In genomic region chr20:18566892-18567738, GRCh38 we compare ENCODE assay signal across 1 cellular context.
TF ChIP-seq lines count a peak whose summit lies in the region.

SMIM26 (plus strand) TSS chr20:18567432; CDS start chr20:18567479, 47 bp downstream.

TF ChIP-seq in HepG2, 621 proteins besides CTCF, POLR2A, EP300 and RAD21 (continued from another document and continues in another):
- TF ChIP-seq ZBTB3 (CRISPR knock-in tag; IDR thresholded peaks at IDR 0.05; ENCODE audit: borderline replicate concordance, low read depth) (no peak), ZNF18 (CRISPR knock-in tag; IDR thresholded peaks at IDR 0.05; ENCODE audit: insufficient replicate concordance) (no peak), ZNF562 (CRISPR knock-in tag; IDR thresholded peaks at IDR 0.05; ENCODE audit: borderline replicate concordance) (no peak), SMAD9 (CRISPR knock-in tag; IDR thresholded peaks at IDR 0.05) (peak; percentile 37; the same call in 1 of the 2 replicates), DPF2 (CRISPR knock-in tag; IDR thresholded peaks at IDR 0.05; ENCODE audit: borderline replicate concordance, low read depth) (no peak), ZNF567 (CRISPR knock-in tag; IDR thresholded peaks at IDR 0.05; ENCODE audit: borderline replicate concordance) (peak; percentile 83; the same call in 1 of the 2 replicates), TGIF2 (CRISPR knock-in tag; IDR thresholded peaks at IDR 0.05) (no peak), ZNF557 (CRISPR knock-in tag; IDR thresholded peaks at IDR 0.05) (peak; percentile 69; the same call in 1 of the 2 replicates), SP4 (CRISPR knock-in tag; IDR thresholded peaks at IDR 0.05) (peak; percentile 95), ZBTB21 (CRISPR knock-in tag; IDR thresholded peaks at IDR 0.05) (peak; percentile 15), ZNF460 (CRISPR knock-in tag; IDR thresholded peaks at IDR 0.05; ENCODE audit: borderline replicate concordance) (no peak), ZNF292 (CRISPR knock-in tag; IDR thresholded peaks at IDR 0.05; ENCODE audit: borderline replicate concordance, low read depth) (peak; percentile 65; the same call in 1 of the 2 replicates), RFXANK (CRISPR knock-in tag; IDR thresholded peaks at IDR 0.05) (peak; percentile 60; the same call in 1 of the 2 replicates), ISX (CRISPR knock-in tag; conservative IDR thresholded peaks at IDR 0.05) (peak; percentile 63), ZNF713 (CRISPR knock-in tag; IDR thresholded peaks at IDR 0.05) (0 out of 2 replicates have a peak, but pooled peaks have one; percentile 75), ZNF44 (CRISPR knock-in tag; IDR thresholded peaks at IDR 0.05) (peak; percentile 97), FOXA1 (IDR thresholded peaks at IDR 0.05) (no peak), FOXA1 (CRISPR knock-in tag; IDR thresholded peaks at IDR 0.05) (no peak), ARID2 (CRISPR knock-in tag; IDR thresholded peaks at IDR 0.05; ENCODE audit: borderline replicate concordance) (0 out of 2 replicates have a peak, but pooled peaks have one; percentile 44), CENPBD1 (CRISPR knock-in tag; IDR thresholded peaks at IDR 0.05; ENCODE audit: borderline replicate concordance, low read depth) (no peak), NONO (IDR thresholded peaks at IDR 0.05) (no peak), NONO (CRISPR knock-in tag; conservative IDR thresholded peaks at IDR 0.05) (peak; percentile 90), RBFOX2 (IDR thresholded peaks at IDR 0.05; ENCODE audit: low read depth, low read length) (peak; percentile 97), ZFP41 (CRISPR knock-in tag; IDR thresholded peaks at IDR 0.05; ENCODE audit: borderline replicate concordance) (0 out of 2 replicates have a peak, but pooled peaks have one; percentile 93), TOPORS (CRISPR knock-in tag; IDR thresholded peaks at IDR 0.05) (peak; percentile 23; the same call in 1 of the 2 replicates)
- TF ChIP-seq, protein P1, sequence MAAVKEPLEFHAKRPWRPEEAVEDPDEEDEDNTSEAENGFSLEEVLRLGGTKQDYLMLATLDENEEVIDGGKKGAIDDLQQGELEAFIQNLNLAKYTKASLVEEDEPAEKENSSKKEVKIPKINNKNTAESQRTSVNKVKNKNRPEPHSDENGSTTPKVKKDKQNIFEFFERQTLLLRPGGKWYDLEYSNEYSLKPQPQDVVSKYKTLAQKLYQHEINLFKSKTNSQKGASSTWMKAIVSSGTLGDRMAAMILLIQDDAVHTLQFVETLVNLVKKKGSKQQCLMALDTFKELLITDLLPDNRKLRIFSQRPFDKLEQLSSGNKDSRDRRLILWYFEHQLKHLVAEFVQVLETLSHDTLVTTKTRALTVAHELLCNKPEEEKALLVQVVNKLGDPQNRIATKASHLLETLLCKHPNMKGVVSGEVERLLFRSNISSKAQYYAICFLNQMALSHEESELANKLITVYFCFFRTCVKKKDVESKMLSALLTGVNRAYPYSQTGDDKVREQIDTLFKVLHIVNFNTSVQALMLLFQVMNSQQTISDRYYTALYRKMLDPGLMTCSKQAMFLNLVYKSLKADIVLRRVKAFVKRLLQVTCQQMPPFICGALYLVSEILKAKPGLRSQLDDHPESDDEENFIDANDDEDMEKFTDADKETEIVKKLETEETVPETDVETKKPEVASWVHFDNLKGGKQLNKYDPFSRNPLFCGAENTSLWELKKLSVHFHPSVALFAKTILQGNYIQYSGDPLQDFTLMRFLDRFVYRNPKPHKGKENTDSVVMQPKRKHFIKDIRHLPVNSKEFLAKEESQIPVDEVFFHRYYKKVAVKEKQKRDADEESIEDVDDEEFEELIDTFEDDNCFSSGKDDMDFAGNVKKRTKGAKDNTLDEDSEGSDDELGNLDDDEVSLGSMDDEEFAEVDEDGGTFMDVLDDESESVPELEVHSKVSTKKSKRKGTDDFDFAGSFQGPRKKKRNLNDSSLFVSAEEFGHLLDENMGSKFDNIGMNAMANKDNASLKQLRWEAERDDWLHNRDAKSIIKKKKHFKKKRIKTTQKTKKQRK (IDR thresholded peaks at IDR 0.05; ENCODE audit: low read length): no peak
- TF ChIP-seq, protein P2, sequence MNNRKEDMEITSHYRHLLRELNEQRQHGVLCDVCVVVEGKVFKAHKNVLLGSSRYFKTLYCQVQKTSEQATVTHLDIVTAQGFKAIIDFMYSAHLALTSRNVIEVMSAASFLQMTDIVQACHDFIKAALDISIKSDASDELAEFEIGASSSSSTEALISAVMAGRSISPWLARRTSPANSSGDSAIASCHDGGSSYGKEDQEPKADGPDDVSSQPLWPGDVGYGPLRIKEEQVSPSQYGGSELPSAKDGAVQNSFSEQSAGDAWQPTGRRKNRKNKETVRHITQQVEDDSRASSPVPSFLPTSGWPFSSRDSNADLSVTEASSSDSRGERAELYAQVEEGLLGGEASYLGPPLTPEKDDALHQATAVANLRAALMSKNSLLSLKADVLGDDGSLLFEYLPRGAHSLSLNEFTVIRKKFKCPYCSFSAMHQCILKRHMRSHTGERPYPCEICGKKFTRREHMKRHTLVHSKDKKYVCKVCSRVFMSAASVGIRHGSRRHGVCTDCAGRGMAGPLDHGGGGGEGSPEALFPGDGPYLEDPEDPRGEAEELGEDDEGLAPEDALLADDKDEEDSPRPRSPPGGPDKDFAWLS (CRISPR knock-in tag; IDR thresholded peaks at IDR 0.05; ENCODE audit: borderline replicate concordance): no peak
- TF ChIP-seq, protein P3, sequence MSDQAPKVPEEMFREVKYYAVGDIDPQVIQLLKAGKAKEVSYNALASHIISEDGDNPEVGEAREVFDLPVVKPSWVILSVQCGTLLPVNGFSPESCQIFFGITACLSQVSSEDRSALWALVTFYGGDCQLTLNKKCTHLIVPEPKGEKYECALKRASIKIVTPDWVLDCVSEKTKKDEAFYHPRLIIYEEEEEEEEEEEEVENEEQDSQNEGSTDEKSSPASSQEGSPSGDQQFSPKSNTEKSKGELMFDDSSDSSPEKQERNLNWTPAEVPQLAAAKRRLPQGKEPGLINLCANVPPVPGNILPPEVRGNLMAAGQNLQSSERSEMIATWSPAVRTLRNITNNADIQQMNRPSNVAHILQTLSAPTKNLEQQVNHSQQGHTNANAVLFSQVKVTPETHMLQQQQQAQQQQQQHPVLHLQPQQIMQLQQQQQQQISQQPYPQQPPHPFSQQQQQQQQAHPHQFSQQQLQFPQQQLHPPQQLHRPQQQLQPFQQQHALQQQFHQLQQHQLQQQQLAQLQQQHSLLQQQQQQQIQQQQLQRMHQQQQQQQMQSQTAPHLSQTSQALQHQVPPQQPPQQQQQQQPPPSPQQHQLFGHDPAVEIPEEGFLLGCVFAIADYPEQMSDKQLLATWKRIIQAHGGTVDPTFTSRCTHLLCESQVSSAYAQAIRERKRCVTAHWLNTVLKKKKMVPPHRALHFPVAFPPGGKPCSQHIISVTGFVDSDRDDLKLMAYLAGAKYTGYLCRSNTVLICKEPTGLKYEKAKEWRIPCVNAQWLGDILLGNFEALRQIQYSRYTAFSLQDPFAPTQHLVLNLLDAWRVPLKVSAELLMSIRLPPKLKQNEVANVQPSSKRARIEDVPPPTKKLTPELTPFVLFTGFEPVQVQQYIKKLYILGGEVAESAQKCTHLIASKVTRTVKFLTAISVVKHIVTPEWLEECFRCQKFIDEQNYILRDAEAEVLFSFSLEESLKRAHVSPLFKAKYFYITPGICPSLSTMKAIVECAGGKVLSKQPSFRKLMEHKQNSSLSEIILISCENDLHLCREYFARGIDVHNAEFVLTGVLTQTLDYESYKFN (CRISPR knock-in tag; conservative IDR thresholded peaks at IDR 0.05): peak; percentile 76
- TF ChIP-seq, protein P4, sequence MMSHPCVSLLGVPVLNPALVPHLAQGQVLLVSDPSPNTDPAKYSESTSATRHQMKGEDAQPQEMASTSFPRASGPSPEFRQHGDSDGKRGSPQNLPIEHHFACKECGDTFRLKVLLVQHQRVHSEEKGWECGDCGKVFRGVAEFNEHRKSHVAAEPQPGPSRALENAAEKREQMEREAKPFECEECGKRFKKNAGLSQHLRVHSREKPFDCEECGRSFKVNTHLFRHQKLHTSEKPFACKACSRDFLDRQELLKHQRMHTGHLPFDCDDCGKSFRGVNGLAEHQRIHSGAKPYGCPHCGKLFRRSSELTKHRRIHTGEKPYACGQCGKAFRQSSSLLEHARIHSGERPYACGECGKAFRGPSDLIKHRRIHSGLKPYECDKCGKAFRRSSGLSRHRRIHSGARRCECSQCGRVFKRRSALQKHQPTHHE (CRISPR knock-in tag; IDR thresholded peaks at IDR 0.05; ENCODE audit: borderline replicate concordance): peak; percentile 83; the same call in 1 of the 2 replicates
- TF ChIP-seq, protein P5, sequence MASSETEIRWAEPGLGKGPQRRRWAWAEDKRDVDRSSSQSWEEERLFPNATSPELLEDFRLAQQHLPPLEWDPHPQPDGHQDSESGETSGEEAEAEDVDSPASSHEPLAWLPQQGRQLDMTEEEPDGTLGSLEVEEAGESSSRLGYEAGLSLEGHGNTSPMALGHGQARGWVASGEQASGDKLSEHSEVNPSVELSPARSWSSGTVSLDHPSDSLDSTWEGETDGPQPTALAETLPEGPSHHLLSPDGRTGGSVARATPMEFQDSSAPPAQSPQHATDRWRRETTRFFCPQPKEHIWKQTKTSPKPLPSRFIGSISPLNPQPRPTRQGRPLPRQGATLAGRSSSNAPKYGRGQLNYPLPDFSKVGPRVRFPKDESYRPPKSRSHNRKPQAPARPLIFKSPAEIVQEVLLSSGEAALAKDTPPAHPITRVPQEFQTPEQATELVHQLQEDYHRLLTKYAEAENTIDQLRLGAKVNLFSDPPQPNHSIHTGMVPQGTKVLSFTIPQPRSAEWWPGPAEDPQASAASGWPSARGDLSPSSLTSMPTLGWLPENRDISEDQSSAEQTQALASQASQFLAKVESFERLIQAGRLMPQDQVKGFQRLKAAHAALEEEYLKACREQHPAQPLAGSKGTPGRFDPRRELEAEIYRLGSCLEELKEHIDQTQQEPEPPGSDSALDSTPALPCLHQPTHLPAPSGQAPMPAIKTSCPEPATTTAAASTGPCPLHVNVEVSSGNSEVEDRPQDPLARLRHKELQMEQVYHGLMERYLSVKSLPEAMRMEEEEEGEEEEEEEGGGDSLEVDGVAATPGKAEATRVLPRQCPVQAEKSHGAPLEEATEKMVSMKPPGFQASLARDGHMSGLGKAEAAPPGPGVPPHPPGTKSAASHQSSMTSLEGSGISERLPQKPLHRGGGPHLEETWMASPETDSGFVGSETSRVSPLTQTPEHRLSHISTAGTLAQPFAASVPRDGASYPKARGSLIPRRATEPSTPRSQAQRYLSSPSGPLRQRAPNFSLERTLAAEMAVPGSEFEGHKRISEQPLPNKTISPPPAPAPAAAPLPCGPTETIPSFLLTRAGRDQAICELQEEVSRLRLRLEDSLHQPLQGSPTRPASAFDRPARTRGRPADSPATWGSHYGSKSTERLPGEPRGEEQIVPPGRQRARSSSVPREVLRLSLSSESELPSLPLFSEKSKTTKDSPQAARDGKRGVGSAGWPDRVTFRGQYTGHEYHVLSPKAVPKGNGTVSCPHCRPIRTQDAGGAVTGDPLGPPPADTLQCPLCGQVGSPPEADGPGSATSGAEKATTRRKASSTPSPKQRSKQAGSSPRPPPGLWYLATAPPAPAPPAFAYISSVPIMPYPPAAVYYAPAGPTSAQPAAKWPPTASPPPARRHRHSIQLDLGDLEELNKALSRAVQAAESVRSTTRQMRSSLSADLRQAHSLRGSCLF (CRISPR knock-in tag; IDR thresholded peaks at IDR 0.05; ENCODE audit: borderline replicate concordance): peak; percentile 10; the same call in 1 of the 2 replicates
- TF ChIP-seq, protein P6, sequence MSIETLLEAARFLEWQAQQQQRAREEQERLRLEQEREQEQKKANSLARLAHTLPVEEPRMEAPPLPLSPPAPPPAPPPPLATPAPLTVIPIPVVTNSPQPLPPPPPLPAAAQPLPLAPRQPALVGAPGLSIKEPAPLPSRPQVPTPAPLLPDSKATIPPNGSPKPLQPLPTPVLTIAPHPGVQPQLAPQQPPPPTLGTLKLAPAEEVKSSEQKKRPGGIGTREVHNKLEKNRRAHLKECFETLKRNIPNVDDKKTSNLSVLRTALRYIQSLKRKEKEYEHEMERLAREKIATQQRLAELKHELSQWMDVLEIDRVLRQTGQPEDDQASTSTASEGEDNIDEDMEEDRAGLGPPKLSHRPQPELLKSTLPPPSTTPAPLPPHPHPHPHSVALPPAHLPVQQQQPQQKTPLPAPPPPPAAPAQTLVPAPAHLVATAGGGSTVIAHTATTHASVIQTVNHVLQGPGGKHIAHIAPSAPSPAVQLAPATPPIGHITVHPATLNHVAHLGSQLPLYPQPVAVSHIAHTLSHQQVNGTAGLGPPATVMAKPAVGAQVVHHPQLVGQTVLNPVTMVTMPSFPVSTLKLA (IDR thresholded peaks at IDR 0.05): peak; percentile 49
- TF ChIP-seq, protein P7, sequence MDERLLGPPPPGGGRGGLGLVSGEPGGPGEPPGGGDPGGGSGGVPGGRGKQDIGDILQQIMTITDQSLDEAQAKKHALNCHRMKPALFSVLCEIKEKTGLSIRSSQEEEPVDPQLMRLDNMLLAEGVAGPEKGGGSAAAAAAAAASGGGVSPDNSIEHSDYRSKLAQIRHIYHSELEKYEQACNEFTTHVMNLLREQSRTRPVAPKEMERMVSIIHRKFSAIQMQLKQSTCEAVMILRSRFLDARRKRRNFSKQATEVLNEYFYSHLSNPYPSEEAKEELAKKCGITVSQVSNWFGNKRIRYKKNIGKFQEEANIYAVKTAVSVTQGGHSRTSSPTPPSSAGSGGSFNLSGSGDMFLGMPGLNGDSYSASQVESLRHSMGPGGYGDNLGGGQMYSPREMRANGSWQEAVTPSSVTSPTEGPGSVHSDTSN (CRISPR knock-in tag; IDR thresholded peaks at IDR 0.05): 0 out of 2 replicates have a peak, but pooled peaks have one; percentile 39
- TF ChIP-seq, protein P8, sequence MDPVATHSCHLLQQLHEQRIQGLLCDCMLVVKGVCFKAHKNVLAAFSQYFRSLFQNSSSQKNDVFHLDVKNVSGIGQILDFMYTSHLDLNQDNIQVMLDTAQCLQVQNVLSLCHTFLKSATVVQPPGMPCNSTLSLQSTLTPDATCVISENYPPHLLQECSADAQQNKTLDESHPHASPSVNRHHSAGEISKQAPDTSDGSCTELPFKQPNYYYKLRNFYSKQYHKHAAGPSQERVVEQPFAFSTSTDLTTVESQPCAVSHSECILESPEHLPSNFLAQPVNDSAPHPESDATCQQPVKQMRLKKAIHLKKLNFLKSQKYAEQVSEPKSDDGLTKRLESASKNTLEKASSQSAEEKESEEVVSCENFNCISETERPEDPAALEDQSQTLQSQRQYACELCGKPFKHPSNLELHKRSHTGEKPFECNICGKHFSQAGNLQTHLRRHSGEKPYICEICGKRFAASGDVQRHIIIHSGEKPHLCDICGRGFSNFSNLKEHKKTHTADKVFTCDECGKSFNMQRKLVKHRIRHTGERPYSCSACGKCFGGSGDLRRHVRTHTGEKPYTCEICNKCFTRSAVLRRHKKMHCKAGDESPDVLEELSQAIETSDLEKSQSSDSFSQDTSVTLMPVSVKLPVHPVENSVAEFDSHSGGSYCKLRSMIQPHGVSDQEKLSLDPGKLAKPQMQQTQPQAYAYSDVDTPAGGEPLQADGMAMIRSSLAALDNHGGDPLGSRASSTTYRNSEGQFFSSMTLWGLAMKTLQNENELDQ (CRISPR knock-in tag; IDR thresholded peaks at IDR 0.05; ENCODE audit: borderline replicate concordance): peak; percentile 90
